8 cellular contexts compared by ENCODE assay signal in the genomic region with DNA sequence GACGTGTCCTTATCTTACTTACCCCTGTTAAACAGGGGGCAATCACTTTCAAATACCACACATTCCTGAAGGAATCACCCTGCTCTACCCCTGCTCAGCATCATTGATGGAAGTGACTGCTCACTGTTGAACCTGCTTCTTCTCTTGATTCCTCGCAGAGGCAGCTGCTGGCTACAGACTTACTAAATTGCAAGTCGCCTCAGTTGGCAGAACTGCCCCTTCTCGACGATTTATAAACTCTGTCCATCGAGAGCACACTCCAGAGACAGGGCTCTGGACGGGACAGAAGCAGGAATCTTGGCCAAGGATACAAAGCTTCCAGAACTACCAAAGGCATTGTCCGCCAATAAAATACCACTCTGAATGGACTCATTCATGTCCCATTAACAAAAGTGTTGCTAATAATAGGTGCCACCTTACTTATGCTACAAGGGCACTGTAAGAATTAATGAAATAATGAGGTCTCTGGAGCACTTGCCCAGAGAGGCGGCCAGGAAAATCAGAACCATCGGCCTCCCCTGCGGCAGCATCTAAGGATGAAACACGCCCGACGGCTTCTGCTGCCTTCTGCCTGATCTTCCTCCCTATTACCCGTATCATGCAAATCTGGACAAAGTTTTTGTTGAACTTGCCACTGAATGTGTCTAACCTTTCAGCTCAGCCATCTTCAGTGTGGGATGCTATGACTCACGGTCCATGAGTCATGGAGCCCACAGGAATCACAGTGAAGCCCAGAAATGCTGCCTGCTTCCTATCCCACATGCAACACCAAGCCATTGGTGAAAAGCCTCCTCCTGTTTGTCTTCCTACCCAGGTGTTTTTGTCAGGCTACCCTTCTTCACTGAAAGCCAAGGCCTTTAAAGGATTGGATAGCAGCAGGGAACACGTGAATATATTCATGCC.
DNase-seq lines count a peak whose midpoint lies in the region; ATAC-seq, FAIRE-seq and TF ChIP-seq lines count a peak whose summit lies in the region.

No MANE protein-coding gene starts in this region.

- FAIRE-seq in bronchial epithelial cell (lab: Jason Lieb, UNC), result peak; percentile 98

- peaks cover 31% of the 10 kb centered on the region for H3K4me1 Mint-ChIP-seq in mesothelial cell of epicardium
- no peaks in the 10 kb centered on the region for H3K4me1 Mint-ChIP-seq in stimulated activated memory B cell treated with anti-CD40 and anti-IgM and Interleukin-4, amounts not matched to agents 10 μg/mL and 1 μg/mL and 100 μg/mL, for 72 hours

- H4K20me1 ChIP-seq in BLaER1 treated with 17β-estradiol and CSF1 and Interleukin-3, amounts not matched to agents 10 nM and 100 nM, result no peaks in the 10 kb centered on the region; a peak in 2 of 22 replicates

- no peaks in the 10 kb centered on the region for H3K27me3 Mint-ChIP-seq in mesothelial cell of epicardium (ENCODE audit: low read depth)
- H3K27me3 Mint-ChIP-seq in stimulated activated memory B cell treated with anti-CD40 and anti-IgM and Interleukin-4, amounts not matched to agents 10 μg/mL and 1 μg/mL and 100 μg/mL, for 72 hours, result peaks cover 19% of the 10 kb centered on the region

- no peaks in the 10 kb centered on the region for H3K27me3 ChIP-seq in BLaER1 treated with 17β-estradiol and CSF1 and Interleukin-3, amounts not matched to agents 10 nM and 100 nM
- H3K27me3 ChIP-seq in bronchial epithelial cell (ENCODE audit: control insufficient read depth, insufficient read depth, low read length), result no peaks in the 10 kb centered on the region

- H3K36me3 ChIP-seq in BLaER1 treated with 17β-estradiol and CSF1 and Interleukin-3, amounts not matched to agents 10 nM and 100 nM, result peaks cover 0 to 11% (median 5%) of the 10 kb centered on the region in 11 experiments; a peak in 5 of 22 replicates
- H3K36me3 ChIP-seq in bronchial epithelial cell (ENCODE audit: control insufficient read depth, insufficient read depth, low read length), result no peaks in the 10 kb centered on the region

- 0 out of 22 replicates have a peak overlapping the region, but pooled peaks of 1 of the 11 experiments have one; percentile 22 for H3K9ac ChIP-seq in BLaER1 treated with 17β-estradiol and CSF1 and Interleukin-3, amounts not matched to agents 10 nM and 100 nM

- peaks cover 16 to 27% (median 19%) of the 10 kb centered on the region in 11 experiments; a peak in 21 of 22 replicates for H3K9me3 ChIP-seq in BLaER1 treated with 17β-estradiol and CSF1 and Interleukin-3, amounts not matched to agents 10 nM and 100 nM (replicated peaks in 1 of 11)

- no peak overlapping the region for H3K4me3 ChIP-seq in BLaER1 treated with 17β-estradiol and CSF1 and Interleukin-3, amounts not matched to agents 10 nM and 100 nM
- no peak overlapping the region for H3K4me3 ChIP-seq in bronchial epithelial cell (ENCODE audit: low read depth, low read length)

- H3K36me3 Mint-ChIP-seq in mesothelial cell of epicardium, result peaks cover 7% of the 10 kb centered on the region
- no peaks in the 10 kb centered on the region for H3K36me3 Mint-ChIP-seq in stimulated activated memory B cell treated with anti-CD40 and anti-IgM and Interleukin-4, amounts not matched to agents 10 μg/mL and 1 μg/mL and 100 μg/mL, for 72 hours

- H3K9me3 Mint-ChIP-seq in mesothelial cell of epicardium, result peaks cover 7% of the 10 kb centered on the region
- no peaks in the 10 kb centered on the region for H3K9me3 Mint-ChIP-seq in stimulated activated memory B cell treated with anti-CD40 and anti-IgM and Interleukin-4, amounts not matched to agents 10 μg/mL and 1 μg/mL and 100 μg/mL, for 72 hours

- peaks cover 0 to 60% (median 24%) of the 10 kb centered on the region in 10 experiments; a peak in 15 of 20 replicates for H3K4me1 ChIP-seq in BLaER1 treated with 17β-estradiol and CSF1 and Interleukin-3, amounts not matched to agents 10 nM and 100 nM

- ATAC-seq in stimulated activated memory B cell treated with anti-CD40 and anti-IgM and Interleukin-4, amounts not matched to agents 10 μg/mL and 1 μg/mL and 100 μg/mL, for 72 hours, result peak; percentile 48
- no peak for ATAC-seq in GM19395 (IDR thresholded peaks at IDR 0.05; ENCODE audit: unreplicated experiment)

- in situ Hi-C loops in KBM-7 (cut with MboI; ENCODE audit: low pct_unique_long_range_greater_than_20kb, low sequenced_read_pairs), result no loop called here

- no peak overlapping the region for H3K4me3 Mint-ChIP-seq in mesothelial cell of epicardium
- H3K4me3 Mint-ChIP-seq in stimulated activated memory B cell treated with anti-CD40 and anti-IgM and Interleukin-4, amounts not matched to agents 10 μg/mL and 1 μg/mL and 100 μg/mL, for 72 hours, result no peak overlapping the region

- DNase-seq in MV-4-11 (lab: John Stamatoyannopoulos, UW) (peak; percentile 72), bronchial epithelial cell (ENCODE audit: low read depth) (peak; percentile 97), mesothelial cell of epicardium (ENCODE audit: low spot score in 2 of 2, unreplicated experiment in 2 of 2) (no peak), KBM-7 (no peak), NCI-H2196 treated with DMSO at 0.1 percent for 48 hours (lab: John Stamatoyannopoulos, UW; ENCODE audit: unreplicated experiment) (no peak)

- H3K27ac Mint-ChIP-seq in mesothelial cell of epicardium, result peak overlapping the region; percentile 44
- H3K27ac Mint-ChIP-seq in stimulated activated memory B cell treated with anti-CD40 and anti-IgM and Interleukin-4, amounts not matched to agents 10 μg/mL and 1 μg/mL and 100 μg/mL, for 72 hours, result no peak overlapping the region

- peak overlapping the region in 4 of 11 experiments; percentile 13 to 53 (median 46); a peak in 6 of 22 replicates for H3K27ac ChIP-seq in BLaER1 treated with 17β-estradiol and CSF1 and Interleukin-3, amounts not matched to agents 10 nM and 100 nM

- peak overlapping the region in 8 of 11 experiments; percentile 13 to 79 (median 62); a peak in 14 of 22 replicates for H3K4me2 ChIP-seq in BLaER1 treated with 17β-estradiol and CSF1 and Interleukin-3, amounts not matched to agents 10 nM and 100 nM

- TF ChIP-seq CTCF in bronchial epithelial cell (IDR thresholded peaks at IDR 0.05; ENCODE audit: insufficient read depth, low read length, severe bottlenecking) (no peak), mesothelial cell of epicardium (IDR thresholded peaks at IDR 0.05; ENCODE audit: unreplicated experiment) (no peak)

Comparison
In these comparisons a context has a peak if more than half of its experiments do, and no peak if none do; other contexts are left out.
1. DNase-seq: peak in MV-4-11 (single experiment) and bronchial epithelial cell (single experiment); none in mesothelial cell of epicardium (0 of 2), KBM-7 (single experiment) and NCI-H2196 treated with DMSO at 0.1 percent for 48 hours (single experiment).